In genomic region chr2:202657876-202658275, GRCh38 we compare ENCODE assay signal across 16 cellular contexts. TPM values are rescaled to one million over a fixed set of nuclear protein-coding genes. Genes with fewer than 3 reads are reported as not detected.
A peak's percentile ranks its signal among the peaks of the same experiment; 100 is the strongest.
DNase-seq lines count a peak whose midpoint lies in the region; ATAC-seq and TF ChIP-seq lines count a peak whose summit lies in the region.
"Had no signal": no experiment of that assay in that cellular context is flagged by ENCODE, and none has a peak within 500 bp of the region (broad histone marks: within the 10 kb centered on the region; RNA-seq: fewer than 3 reads in every experiment).

No MANE protein-coding gene starts in this region.

- CTCF ChIA-PET in CD4-positive, alpha-beta T cell (lab: Charles Lee): interaction anchor here (2.1 kb wide), 1 partner anchor 10 kb away, joined by 5 read pairs; no protein-coding TSS in a partner anchor
- CTCF ChIA-PET in T-cell (lab: Charles Lee): no interaction called here

- TF ChIP-seq CTCF in CD4-positive, alpha-beta T cell (IDR thresholded peaks at IDR 0.05): no peak

- H3K9me3 Mint-ChIP-seq in activated T-cell treated with anti-CD3 and anti-CD28 coated beads, Interleukin-2, amount 50 U/mL, for 72 hours: no peaks in the 10 kb centered on the region
- H3K9me3 Mint-ChIP-seq in CD4-positive, alpha-beta T cell: no peaks in the 10 kb centered on the region
- H3K9me3 Mint-ChIP-seq in T-cell (no peaks in the 10 kb centered on the region), memory B cell (no peaks in the 10 kb centered on the region)
- H3K9me3 Mint-ChIP-seq: CD8-positive, alpha-beta memory T cell had no signal

- H3K27ac ChIP-seq in CD4-positive, alpha-beta T cell (ENCODE audit: low read depth, low read length): no peak overlapping the region
- H3K27ac ChIP-seq: GM23248, HL-60 had no signal

- DNase-seq in activated T-cell treated with anti-CD3 and anti-CD28 coated beads, Interleukin-2, amount 50 U/mL, for 72 hours: no peak
- DNase-seq in activated T-cell treated with anti-CD3 and anti-CD28 coated beads, Interleukin-2, amount 50 U/mL, for 1 hour: no peak
- no peak for DNase-seq in CD4-positive, alpha-beta T cell
- DNase-seq in T-cell (no peak), memory B cell (ENCODE audit: low spot score in 2 of 2) (no peak), NCI-H748 treated with DMSO at 0.1 percent for 48 hours (lab: John Stamatoyannopoulos, UW) (no peak), erythroblast (lab: John Stamatoyannopoulos, UW) (no peak)
- DNase-seq: CD8-positive, alpha-beta memory T cell; DMS79 treated with DMSO at 0.1 percent for 48 hours; GM23248; HCEC 1CT; NCI-H187; NCI-H526 treated with DMSO at 0.1 percent for 48 hours; SHP77 had no signal

- no peak for ATAC-seq in activated T-cell treated with anti-CD3 and anti-CD28 coated beads, Interleukin-2, amount 50 U/mL, for 72 hours (replicated peaks in 1 of 2)
- ATAC-seq in CD4-positive, alpha-beta T cell (ENCODE audit: poor library complexity): no peak
- ATAC-seq in T-cell (replicated peaks in 1 of 4) (no peak), memory B cell (ENCODE audit: low read depth) (no peak), HG02973 (IDR thresholded peaks at IDR 0.05; ENCODE audit: unreplicated experiment) (no peak)

- no peaks in the 10 kb centered on the region for H3K36me3 Mint-ChIP-seq in activated T-cell treated with anti-CD3 and anti-CD28 coated beads, Interleukin-2, amount 50 U/mL, for 72 hours (ENCODE audit: insufficient read depth in 2 of 2)
- H3K36me3 Mint-ChIP-seq in CD4-positive, alpha-beta T cell (ENCODE audit: low read depth): no peaks in the 10 kb centered on the region
- H3K36me3 Mint-ChIP-seq in T-cell: peaks cover 15% of the 10 kb centered on the region
- H3K36me3 Mint-ChIP-seq in memory B cell: peaks cover 9% of the 10 kb centered on the region

- H3K4me3 Mint-ChIP-seq in activated T-cell treated with anti-CD3 and anti-CD28 coated beads, Interleukin-2, amount 50 U/mL, for 72 hours: peak overlapping the region; percentile 49 to 69
- peak overlapping the region; percentile 35 for H3K4me3 Mint-ChIP-seq in CD4-positive, alpha-beta T cell
- H3K4me3 Mint-ChIP-seq in T-cell (peak overlapping the region; percentile 29 to 72 (median 44)), memory B cell (no peak overlapping the region)

- POLR2A ChIA-PET in CD4-positive, alpha-beta T cell (lab: Charles Lee): interaction anchor here (2.6 to 3.5 kb wide), 2 partner anchors 10 to 22 kb away, joined by 9 to 33 read pairs; partner anchors contain the start of gene FAM117B
- POLR2A ChIA-PET in T-cell (lab: Charles Lee): no interaction called here

- intact Hi-C loops in CD4-positive, alpha-beta T cell (cut with DNase I, micrococcal nuclease): no loop called here

- H3K27ac Mint-ChIP-seq in activated T-cell treated with anti-CD3 and anti-CD28 coated beads, Interleukin-2, amount 50 U/mL, for 72 hours: peak overlapping the region; percentile 72
- H3K27ac Mint-ChIP-seq in CD4-positive, alpha-beta T cell: peak overlapping the region; percentile 78
- peak overlapping the region; percentile 78 to 84 for H3K27ac Mint-ChIP-seq in T-cell
- H3K27ac Mint-ChIP-seq in memory B cell: peak overlapping the region; percentile 93

- no peaks in the 10 kb centered on the region for H3K9me3 ChIP-seq in CD4-positive, alpha-beta T cell (ENCODE audit: control insufficient read depth, low read length)

- peaks cover 88% of the 10 kb centered on the region for H3K4me1 Mint-ChIP-seq in activated T-cell treated with anti-CD3 and anti-CD28 coated beads, Interleukin-2, amount 50 U/mL, for 72 hours (ENCODE audit: low read depth)
- peaks cover 92% of the 10 kb centered on the region for H3K4me1 Mint-ChIP-seq in CD4-positive, alpha-beta T cell (ENCODE audit: low read depth)
- peaks cover 86 to 91% (median 89%) of the 10 kb centered on the region in 3 donors for H3K4me1 Mint-ChIP-seq in T-cell
- H3K4me1 Mint-ChIP-seq in memory B cell: peaks cover 59% of the 10 kb centered on the region

- H3K27me3 Mint-ChIP-seq in activated T-cell treated with anti-CD3 and anti-CD28 coated beads, Interleukin-2, amount 50 U/mL, for 72 hours (ENCODE audit: low read depth): no peaks in the 10 kb centered on the region
- no peaks in the 10 kb centered on the region for H3K27me3 Mint-ChIP-seq in CD4-positive, alpha-beta T cell
- H3K27me3 Mint-ChIP-seq in T-cell (no peaks in the 10 kb centered on the region), memory B cell (no peaks in the 10 kb centered on the region)

- H3K27me3 ChIP-seq in CD4-positive, alpha-beta T cell (ENCODE audit: control insufficient read depth, insufficient read depth, low read length): no peaks in the 10 kb centered on the region

- TF ChIP-seq POLR2A in erythroblast (IDR thresholded peaks at IDR 0.05; ENCODE audit: low read length): no peak

RNA-seq across cellular contexts. Expression of gene FAM117B, which starts 23.1 kb away (rescaled TPM):
- 10 to 100 TPM; 11.4 to 16.7 TPM for total RNA-seq in activated T-cell treated with anti-CD3 and anti-CD28 coated beads, Interleukin-2, amount 50 U/mL, for 72 hours
- 10 to 100 TPM; 46.8 to 50.4 TPM for total RNA-seq in CD4-positive, alpha-beta T cell
- total RNA-seq in T-cell: 10 to 100 TPM; 23.6 to 44.0 (median 28.4) TPM
